Comparison of ENCODE assay signal across 16 cellular contexts in genomic region chr19:4691383-4691782, GRCh38.
"Had no signal": no experiment of that assay in that cellular context is flagged by ENCODE, and none has a peak within 500 bp of the region (broad histone marks: within the 10 kb centered on the region; RNA-seq: fewer than 3 reads in every experiment).

No MANE protein-coding gene starts in this region.

- FAIRE-seq: frontal cortex had no signal

- H3K9me3 ChIP-seq: breast epithelium, heart left ventricle, suprapubic skin had no signal

- H3K4me3 ChIP-seq: breast epithelium, heart left ventricle, smooth muscle cell, suprapubic skin had no signal

- DNase-seq: activated CD4-positive, alpha-beta T cell treated with anti-CD3 and anti-CD28 coated beads, Interleukin-2, amount 10 ng/mL, durations not matched to agents 7 days and 5 days; activated CD8-positive, alpha-beta memory T cell treated with anti-CD3 and anti-CD28 coated beads, Interleukin-2, amount 50 U/mL, for 48 hours; activated gamma-delta T cell treated with Interleukin-2 at 50 U/mL for 16 hours; activated naive CD8-positive, alpha-beta T cell treated with anti-CD3 and anti-CD28 coated beads for 36 hours; activated T-cell treated with anti-CD3 and anti-CD28 coated beads, Interleukin-2, amount 50 U/mL, for 72 hours; anterior cingulate cortex; mesenchymal stem cell; nucleus accumbens; posterior cingulate gyrus; stimulated activated naive CD8-positive, alpha-beta T cell treated with anti-CD3 and anti-CD28 coated beads, Interleukin-15, Interleukin-2, amounts not matched to agents 100 U/mL and 50 U/mL, for 24 hours had no signal

- ATAC-seq: activated T-cell treated with anti-CD3 and anti-CD28 coated beads, Interleukin-2, amount 50 U/mL, for 72 hours; heart left ventricle; left colon; stimulated activated naive CD8-positive, alpha-beta T cell treated with anti-CD3 and anti-CD28 coated beads, Interleukin-15, Interleukin-2, amounts not matched to agents 100 U/mL and 50 U/mL, for 24 hours had no signal

- H3K27ac ChIP-seq: suprapubic skin had no signal

- H3K4me2 ChIP-seq: smooth muscle cell had no signal

- H3K27me3 ChIP-seq: breast epithelium, heart left ventricle, suprapubic skin had no signal
